ENCODE assay signal across 1 cellular context in genomic region chr11:132771746-132772145, GRCh38.
TF ChIP-seq lines count a peak whose summit lies in the region.

No MANE protein-coding gene starts in this region.

TF ChIP-seq in GM23338, 12 proteins besides CTCF, POLR2A, EP300 and RAD21 (continued from another document):
- TF ChIP-seq EZH2 (IDR thresholded peaks at IDR 0.05; ENCODE audit: low read depth, unreplicated experiment) (no peak), CREB1 (CRISPR knock-in tag; IDR thresholded peaks at IDR 0.05; ENCODE audit: low read depth) (no peak), STAT1 (IDR thresholded peaks at IDR 0.05; ENCODE audit: unreplicated experiment) (no peak), POLR2AphosphoS5 (IDR thresholded peaks at IDR 0.05; ENCODE audit: low read depth) (no peak), ZNF114 (CRISPR knock-in tag; IDR thresholded peaks at IDR 0.05) (no peak)
- TF ChIP-seq, protein P1, sequence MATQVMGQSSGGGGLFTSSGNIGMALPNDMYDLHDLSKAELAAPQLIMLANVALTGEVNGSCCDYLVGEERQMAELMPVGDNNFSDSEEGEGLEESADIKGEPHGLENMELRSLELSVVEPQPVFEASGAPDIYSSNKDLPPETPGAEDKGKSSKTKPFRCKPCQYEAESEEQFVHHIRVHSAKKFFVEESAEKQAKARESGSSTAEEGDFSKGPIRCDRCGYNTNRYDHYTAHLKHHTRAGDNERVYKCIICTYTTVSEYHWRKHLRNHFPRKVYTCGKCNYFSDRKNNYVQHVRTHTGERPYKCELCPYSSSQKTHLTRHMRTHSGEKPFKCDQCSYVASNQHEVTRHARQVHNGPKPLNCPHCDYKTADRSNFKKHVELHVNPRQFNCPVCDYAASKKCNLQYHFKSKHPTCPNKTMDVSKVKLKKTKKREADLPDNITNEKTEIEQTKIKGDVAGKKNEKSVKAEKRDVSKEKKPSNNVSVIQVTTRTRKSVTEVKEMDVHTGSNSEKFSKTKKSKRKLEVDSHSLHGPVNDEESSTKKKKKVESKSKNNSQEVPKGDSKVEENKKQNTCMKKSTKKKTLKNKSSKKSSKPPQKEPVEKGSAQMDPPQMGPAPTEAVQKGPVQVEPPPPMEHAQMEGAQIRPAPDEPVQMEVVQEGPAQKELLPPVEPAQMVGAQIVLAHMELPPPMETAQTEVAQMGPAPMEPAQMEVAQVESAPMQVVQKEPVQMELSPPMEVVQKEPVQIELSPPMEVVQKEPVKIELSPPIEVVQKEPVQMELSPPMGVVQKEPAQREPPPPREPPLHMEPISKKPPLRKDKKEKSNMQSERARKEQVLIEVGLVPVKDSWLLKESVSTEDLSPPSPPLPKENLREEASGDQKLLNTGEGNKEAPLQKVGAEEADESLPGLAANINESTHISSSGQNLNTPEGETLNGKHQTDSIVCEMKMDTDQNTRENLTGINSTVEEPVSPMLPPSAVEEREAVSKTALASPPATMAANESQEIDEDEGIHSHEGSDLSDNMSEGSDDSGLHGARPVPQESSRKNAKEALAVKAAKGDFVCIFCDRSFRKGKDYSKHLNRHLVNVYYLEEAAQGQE (IDR thresholded peaks at IDR 0.05; ENCODE audit: unreplicated experiment) = no peak
